22 cellular contexts compared by ENCODE assay signal in the genomic region with DNA sequence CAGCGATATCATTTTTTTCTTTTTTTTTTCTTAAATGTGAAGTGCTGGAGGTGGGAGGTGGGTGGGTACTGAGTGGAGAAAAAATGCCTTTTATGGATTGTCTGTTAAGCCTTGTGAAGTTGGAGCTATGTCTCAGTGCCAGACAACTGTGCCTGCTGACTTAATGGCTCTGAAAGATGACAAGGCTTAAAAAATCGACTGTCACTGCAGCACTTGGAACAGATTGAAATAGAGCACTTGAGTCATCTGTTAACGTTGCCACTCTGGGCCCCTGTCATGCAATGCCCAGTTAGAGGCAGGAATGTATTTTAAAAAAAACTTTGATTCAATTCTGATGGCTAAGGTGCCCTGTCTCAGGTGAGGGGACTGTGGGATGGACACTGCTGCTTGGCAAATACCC.
"Had no signal": no experiment of that assay in that cellular context is flagged by ENCODE, and none has a peak within 500 bp of the region (broad histone marks: within the 10 kb centered on the region; RNA-seq: fewer than 3 reads in every experiment).

No MANE protein-coding gene starts in this region.

- H3K9ac ChIP-seq: neural progenitor cell, parathyroid adenoma had no signal

- DNase-seq: cortex of kidney; effector memory CD8-positive, alpha-beta T cell; erythroblast; esophagus squamous epithelium; immature natural killer cell; islet precursor cell; kidney glomerular epithelial cell; left ventricle myocardium superior; lower lobe of right lung; naive B cell; stimulated activated CD4-positive, alpha-beta T cell treated with anti-CD3 and anti-CD28 coated beads, Interleukin-2, amount 100 ng/mL, for 24 hours; stimulated activated CD4-positive, alpha-beta T cell treated with anti-CD3 and anti-CD28 coated beads, Interleukin-4, amount 100 ng/mL, for 24 hours; stimulated activated naive CD8-positive, alpha-beta T cell treated with anti-CD3 and anti-CD28 coated beads, Interleukin-15, Interleukin-2, amounts not matched to agents 100 U/mL and 50 U/mL, for 24 hours; substantia nigra; testis; upper lobe of left lung had no signal

- H3K27ac ChIP-seq: esophagus squamous epithelium, lower lobe of right lung, neural progenitor cell, parathyroid adenoma, testis, tibial nerve, upper lobe of left lung had no signal

- H2AFZ ChIP-seq: neural progenitor cell, parathyroid adenoma had no signal

- H3K27me3 ChIP-seq: esophagus squamous epithelium, neural progenitor cell, testis, tibial nerve, upper lobe of left lung had no signal

- H3K4me2 ChIP-seq: neural progenitor cell had no signal

- H3K4me3 ChIP-seq: esophagus squamous epithelium, lower lobe of right lung, neural progenitor cell, testis, tibial nerve, upper lobe of left lung had no signal

- H3K4me1 ChIP-seq: esophagus squamous epithelium, lower lobe of right lung, neural progenitor cell, parathyroid adenoma, testis, tibial nerve, upper lobe of left lung had no signal

- ATAC-seq: effector memory CD8-positive, alpha-beta T cell; left ventricle myocardium superior; lower lobe of right lung; natural killer cell treated with Interleukin-12 subunit alpha and Interleukin-12 subunit beta and Interleukin-15 and Interleukin-18, amount 100 ng/mL, for 72 hours; sciatic nerve; stimulated activated memory B cell treated with anti-CD40 and anti-IgM and Interleukin-4, amounts not matched to agents 10 μg/mL and 1 μg/mL and 100 μg/mL, for 72 hours; stimulated activated naive CD8-positive, alpha-beta T cell treated with anti-CD3 and anti-CD28 coated beads, Interleukin-15, Interleukin-2, amounts not matched to agents 100 U/mL and 50 U/mL, for 24 hours had no signal

- H3K9me3 ChIP-seq: lower lobe of right lung, testis, upper lobe of left lung had no signal

- H3K36me3 ChIP-seq: esophagus squamous epithelium, lower lobe of right lung, neural progenitor cell, tibial nerve, upper lobe of left lung had no signal
